Comparison of ENCODE assay signal across 11 cellular contexts in the genomic region with DNA sequence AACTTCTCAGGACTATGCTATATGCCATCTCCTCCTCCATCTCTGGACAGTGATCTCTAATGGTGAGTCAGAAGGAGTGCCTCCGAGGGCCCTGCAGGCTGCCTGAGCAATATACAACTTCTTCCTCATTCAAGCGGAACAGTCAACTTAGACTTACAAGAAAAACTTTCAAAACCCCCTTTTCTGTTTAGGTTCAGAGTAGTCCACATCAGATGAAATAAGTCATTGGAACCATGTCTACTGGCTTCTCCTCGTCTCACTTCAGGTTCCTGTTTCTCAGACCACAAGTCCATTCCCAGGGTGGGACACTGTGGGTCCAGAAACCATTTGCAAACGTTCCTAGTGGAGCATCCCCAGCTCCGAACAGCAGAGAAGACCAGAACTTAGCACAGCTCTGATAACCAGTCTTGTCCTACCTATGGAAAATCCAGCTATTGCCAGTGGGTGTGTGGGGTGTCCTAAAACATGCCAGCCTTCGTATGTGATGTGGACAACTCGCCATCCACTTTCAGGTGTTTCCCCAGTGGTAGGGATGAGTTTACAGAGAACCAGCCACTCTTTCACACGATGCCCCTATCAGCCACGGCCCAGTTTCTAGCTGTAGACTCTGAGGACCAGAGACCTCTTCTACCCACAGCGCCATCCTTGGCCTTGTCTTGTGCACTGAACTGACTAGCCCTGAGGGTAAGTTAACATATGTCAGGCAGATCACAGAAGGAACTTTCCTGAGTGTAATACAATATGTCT. TPM values are rescaled to one million over a fixed set of nuclear protein-coding genes. Genes with fewer than 3 reads are reported as not detected.
DNase-seq lines count a peak whose midpoint lies in the region; ATAC-seq and TF ChIP-seq lines count a peak whose summit lies in the region.
"Had no signal": no experiment of that assay in that cellular context is flagged by ENCODE, and none has a peak within 500 bp of the region (broad histone marks: within the 10 kb centered on the region; RNA-seq: fewer than 3 reads in every experiment).

No MANE protein-coding gene starts in this region.

- intact Hi-C loops in Right ventricle myocardium superior (cut with DNase I), result no loop called here

- no peak for TF ChIP-seq CTCF in epithelial cell of esophagus (IDR thresholded peaks at IDR 0.05; ENCODE audit: insufficient read depth, low read depth, low read length, missing control alignments)

- DNase-seq in epithelial cell of esophagus (ENCODE audit: low read depth), result peak; percentile 35
- no peak for DNase-seq in Right ventricle myocardium superior
- DNase-seq in activated CD8-positive, alpha-beta memory T cell treated with anti-CD3 and anti-CD28 coated beads for 24 hours, result no peak
- DNase-seq in effector memory CD4-positive, alpha-beta T cell, result no peak
- DNase-seq in NCI-H187 (lab: John Stamatoyannopoulos, UW), result no peak
- DNase-seq: pancreas, PC-9, substantia nigra had no signal

- no peaks in the 10 kb centered on the region for H3K27me3 ChIP-seq in effector memory CD4-positive, alpha-beta T cell (replicated peaks; ENCODE audit: control insufficient read depth, insufficient read depth, low read length, poor library complexity, severe bottlenecking)
- H3K27me3 ChIP-seq: pancreas had no signal

- H3K36me3 ChIP-seq in effector memory CD4-positive, alpha-beta T cell (ENCODE audit: control insufficient read depth, insufficient read depth, low read length), result peaks cover 74% of the 10 kb centered on the region
- H3K36me3 ChIP-seq: pancreas had no signal

- H3K4me1 ChIP-seq in effector memory CD4-positive, alpha-beta T cell (ENCODE audit: control insufficient read depth, insufficient read depth, low read length, poor library complexity, severe bottlenecking), result peaks cover 2% of the 10 kb centered on the region
- H3K4me1 ChIP-seq: pancreas had no signal

- no peaks in the 10 kb centered on the region for H3K9me3 ChIP-seq in effector memory CD4-positive, alpha-beta T cell (ENCODE audit: control insufficient read depth, low read length)
- H3K9me3 ChIP-seq: pancreas had no signal

- H3K27ac ChIP-seq in effector memory CD4-positive, alpha-beta T cell (ENCODE audit: insufficient read depth, low read length, poor library complexity, severe bottlenecking), result no peak overlapping the region
- H3K27ac ChIP-seq: pancreas, PC-9 had no signal

- ATAC-seq in GM18508 (IDR thresholded peaks at IDR 0.05; ENCODE audit: insufficient read depth, unreplicated experiment), result peak; percentile 79
- ATAC-seq in GM21529 (IDR thresholded peaks at IDR 0.05; ENCODE audit: unreplicated experiment), result peak; percentile 65
- peak; percentile 79 for ATAC-seq in HG03520 (IDR thresholded peaks at IDR 0.05; ENCODE audit: unreplicated experiment)
- ATAC-seq in Right ventricle myocardium superior (ENCODE audit: poor library complexity), result no peak

- no peak overlapping the region for H3K4me3 ChIP-seq in epithelial cell of esophagus (ENCODE audit: low read length)
- H3K4me3 ChIP-seq in effector memory CD4-positive, alpha-beta T cell (ENCODE audit: insufficient read depth, low read depth, low read length, poor library complexity, severe bottlenecking), result no peak overlapping the region
- H3K4me3 ChIP-seq: pancreas, PC-9 had no signal

RNA-seq across cellular contexts. Expression of gene NKRF, which starts 32.7 kb away (rescaled TPM):
- 4.6 TPM for total RNA-seq in Right ventricle myocardium superior

RNA-seq across cellular contexts. Expression of gene SEPTIN6, which starts 54.1 kb away (rescaled TPM):
- total RNA-seq in Right ventricle myocardium superior, result 6.6 TPM
